ENCODE assay signal across 8 cellular contexts in the genomic region with DNA sequence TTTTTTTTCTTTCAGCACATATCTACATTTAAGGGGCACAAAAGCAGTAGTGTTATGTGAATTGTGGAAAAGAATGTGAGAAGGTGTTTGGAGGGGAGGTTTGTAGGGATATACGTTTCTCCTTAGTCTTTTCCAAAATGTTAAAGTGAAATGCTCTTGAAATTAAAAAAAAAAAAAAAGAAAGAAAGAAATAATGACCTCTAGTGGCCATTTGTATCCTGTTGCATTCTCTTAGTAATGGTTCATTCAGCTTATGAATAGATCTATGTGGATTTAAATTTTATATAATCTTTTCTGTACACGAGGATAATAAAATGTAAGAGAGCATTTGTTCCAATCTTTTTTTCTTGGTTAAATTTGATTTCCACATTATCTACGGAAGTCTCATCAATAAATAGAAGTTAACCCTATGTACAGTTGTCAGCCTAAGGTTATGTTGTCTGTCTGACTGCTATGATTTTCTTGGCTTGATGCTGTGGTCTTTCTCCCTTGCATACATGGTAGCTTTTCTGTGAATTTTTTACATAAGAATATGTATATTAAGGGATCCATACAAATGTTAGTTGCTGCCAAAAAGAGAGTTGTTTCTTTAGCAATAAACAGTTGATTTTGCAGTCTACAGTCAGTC. TPM values are rescaled to one million over a fixed set of nuclear protein-coding genes. Genes with fewer than 3 reads are reported as not detected.
DNase-seq lines count a peak whose midpoint lies in the region; ATAC-seq and TF ChIP-seq lines count a peak whose summit lies in the region.

No MANE protein-coding gene starts in this region.

- no peak overlapping the region for H3K4me3 ChIP-seq in fibroblast of the aortic adventitia (ENCODE audit: low read depth, low read length)

- DNase-seq in activated CD8-positive, alpha-beta T cell treated with anti-CD3 and anti-CD28 coated beads for 36 hours = no peak
- DNase-seq in activated CD8-positive, alpha-beta T cell treated with anti-CD3 and anti-CD28 coated beads, Interleukin-2, amount 10 ng/mL, durations not matched to agents 7 days and 5 days = no peak
- DNase-seq in RKO (ENCODE audit: low spot score) = peak; percentile 43
- peak; percentile 65 for DNase-seq in fibroblast of the aortic adventitia (ENCODE audit: low read depth)
- no peak for DNase-seq in stimulated activated naive B cell treated with anti-CD40 and anti-IgM and Interleukin-4, amounts not matched to agents 10 μg/mL and 1 μg/mL and 100 μg/mL, for 72 hours

- H3K9me3 Mint-ChIP-seq in activated CD8-positive, alpha-beta T cell treated with anti-CD3 and anti-CD28 coated beads for 36 hours = no peaks in the 10 kb centered on the region
- no peaks in the 10 kb centered on the region for H3K9me3 Mint-ChIP-seq in activated CD8-positive, alpha-beta T cell treated with anti-CD3 and anti-CD28 coated beads, Interleukin-2, amount 10 ng/mL, durations not matched to agents 7 days and 5 days (ENCODE audit: insufficient read depth)
- no peaks in the 10 kb centered on the region for H3K9me3 Mint-ChIP-seq in stimulated activated naive B cell treated with anti-CD40 and anti-IgM and Interleukin-4, amounts not matched to agents 10 μg/mL and 1 μg/mL and 100 μg/mL, for 72 hours

- peak; percentile 49 for TF ChIP-seq CTCF in activated CD8-positive, alpha-beta T cell treated with anti-CD3 and anti-CD28 coated beads for 36 hours (IDR thresholded peaks at IDR 0.05)
- peak; percentile 60 for TF ChIP-seq CTCF in fibroblast of the aortic adventitia (IDR thresholded peaks at IDR 0.05; ENCODE audit: insufficient read depth, low read length)

- peaks cover 6% of the 10 kb centered on the region for H3K27me3 Mint-ChIP-seq in activated CD8-positive, alpha-beta T cell treated with anti-CD3 and anti-CD28 coated beads for 36 hours
- peaks cover 4% of the 10 kb centered on the region for H3K27me3 Mint-ChIP-seq in activated CD8-positive, alpha-beta T cell treated with anti-CD3 and anti-CD28 coated beads, Interleukin-2, amount 10 ng/mL, durations not matched to agents 7 days and 5 days (ENCODE audit: low read depth)
- H3K27me3 Mint-ChIP-seq in stimulated activated naive B cell treated with anti-CD40 and anti-IgM and Interleukin-4, amounts not matched to agents 10 μg/mL and 1 μg/mL and 100 μg/mL, for 72 hours = no peaks in the 10 kb centered on the region

- no peak for ATAC-seq in activated CD8-positive, alpha-beta T cell treated with anti-CD3 and anti-CD28 coated beads for 36 hours
- ATAC-seq in activated CD8-positive, alpha-beta T cell treated with anti-CD3 and anti-CD28 coated beads, Interleukin-2, amount 10 ng/mL, durations not matched to agents 7 days and 5 days = no peak
- ATAC-seq in stimulated activated naive B cell treated with anti-CD40 and anti-IgM and Interleukin-4, amounts not matched to agents 10 μg/mL and 1 μg/mL and 100 μg/mL, for 72 hours (replicated peaks) = peak; percentile 43 to 46
- no peak for ATAC-seq in GM19467 (IDR thresholded peaks at IDR 0.05; ENCODE audit: unreplicated experiment)
- ATAC-seq in GM19463 (IDR thresholded peaks at IDR 0.05; ENCODE audit: unreplicated experiment) = no peak
- no peak for ATAC-seq in HG02852 (IDR thresholded peaks at IDR 0.05; ENCODE audit: unreplicated experiment)

- H3K27ac Mint-ChIP-seq in activated CD8-positive, alpha-beta T cell treated with anti-CD3 and anti-CD28 coated beads for 36 hours = no peak overlapping the region
- H3K27ac Mint-ChIP-seq in activated CD8-positive, alpha-beta T cell treated with anti-CD3 and anti-CD28 coated beads, Interleukin-2, amount 10 ng/mL, durations not matched to agents 7 days and 5 days = no peak overlapping the region
- no peak overlapping the region for H3K27ac Mint-ChIP-seq in stimulated activated naive B cell treated with anti-CD40 and anti-IgM and Interleukin-4, amounts not matched to agents 10 μg/mL and 1 μg/mL and 100 μg/mL, for 72 hours

- H3K4me1 Mint-ChIP-seq in activated CD8-positive, alpha-beta T cell treated with anti-CD3 and anti-CD28 coated beads for 36 hours (ENCODE audit: low read depth) = peaks cover 6% of the 10 kb centered on the region
- H3K4me1 Mint-ChIP-seq in activated CD8-positive, alpha-beta T cell treated with anti-CD3 and anti-CD28 coated beads, Interleukin-2, amount 10 ng/mL, durations not matched to agents 7 days and 5 days (ENCODE audit: low read depth) = peaks cover 8% of the 10 kb centered on the region
- H3K4me1 Mint-ChIP-seq in stimulated activated naive B cell treated with anti-CD40 and anti-IgM and Interleukin-4, amounts not matched to agents 10 μg/mL and 1 μg/mL and 100 μg/mL, for 72 hours = peaks cover 2 to 8% of the 10 kb centered on the region in 2 donors

- intact Hi-C loops in activated CD8-positive, alpha-beta T cell treated with anti-CD3 and anti-CD28 coated beads for 36 hours (cut with micrococcal nuclease) = loop anchor here (5.0 kb wide), 1 partner anchor 35 kb away; no protein-coding TSS in a partner anchor

- H3K36me3 Mint-ChIP-seq in activated CD8-positive, alpha-beta T cell treated with anti-CD3 and anti-CD28 coated beads for 36 hours (ENCODE audit: low read depth) = no peaks in the 10 kb centered on the region
- H3K36me3 Mint-ChIP-seq in activated CD8-positive, alpha-beta T cell treated with anti-CD3 and anti-CD28 coated beads, Interleukin-2, amount 10 ng/mL, durations not matched to agents 7 days and 5 days (ENCODE audit: low read depth) = no peaks in the 10 kb centered on the region
- H3K36me3 Mint-ChIP-seq in stimulated activated naive B cell treated with anti-CD40 and anti-IgM and Interleukin-4, amounts not matched to agents 10 μg/mL and 1 μg/mL and 100 μg/mL, for 72 hours = no peaks in the 10 kb centered on the region

- CTCF ChIA-PET in activated CD8-positive, alpha-beta T cell treated with anti-CD3 and anti-CD28 coated beads for 36 hours (lab: Charles Lee) = interaction anchor here (0.8 to 4.6 kb wide), 19 partner anchors 9 to 167 kb away, joined by 3 to 45 read pairs (median 5); partner anchors contain the start of gene GPR87
- CTCF ChIA-PET in activated CD8-positive, alpha-beta T cell treated with anti-CD3 and anti-CD28 coated beads, Interleukin-2, amount 10 ng/mL, durations not matched to agents 7 days and 5 days (lab: Charles Lee) = interaction anchor here (0.8 to 5.0 kb wide), 25 partner anchors 9 to 186 kb away, joined by 3 to 32 read pairs (median 4); partner anchors contain the start of gene GPR87

- POLR2A ChIA-PET in activated CD8-positive, alpha-beta T cell treated with anti-CD3 and anti-CD28 coated beads for 36 hours (lab: Charles Lee) = interaction anchor here (0.7 kb wide), 1 partner anchor 177 kb away, joined by 3 read pairs; no protein-coding TSS in a partner anchor
- POLR2A ChIA-PET in activated CD8-positive, alpha-beta T cell treated with anti-CD3 and anti-CD28 coated beads, Interleukin-2, amount 10 ng/mL, durations not matched to agents 7 days and 5 days (lab: Charles Lee) = interaction anchor here (0.5 kb wide), 1 partner anchor 1470 kb away, joined by 5 read pairs; no protein-coding TSS in a partner anchor

- H3K4me3 Mint-ChIP-seq in activated CD8-positive, alpha-beta T cell treated with anti-CD3 and anti-CD28 coated beads for 36 hours = no peak overlapping the region
- no peak overlapping the region for H3K4me3 Mint-ChIP-seq in activated CD8-positive, alpha-beta T cell treated with anti-CD3 and anti-CD28 coated beads, Interleukin-2, amount 10 ng/mL, durations not matched to agents 7 days and 5 days
- no peak overlapping the region for H3K4me3 Mint-ChIP-seq in stimulated activated naive B cell treated with anti-CD40 and anti-IgM and Interleukin-4, amounts not matched to agents 10 μg/mL and 1 μg/mL and 100 μg/mL, for 72 hours

RNA-seq across cellular contexts. Expression of gene P2RY13, which starts 1.7 kb away (rescaled TPM):
- total RNA-seq in activated CD8-positive, alpha-beta T cell treated with anti-CD3 and anti-CD28 coated beads for 36 hours = not detected
- not detected for total RNA-seq in activated CD8-positive, alpha-beta T cell treated with anti-CD3 and anti-CD28 coated beads, Interleukin-2, amount 10 ng/mL, durations not matched to agents 7 days and 5 days
- not detected in 2 replicates for total RNA-seq in fibroblast of the aortic adventitia (ENCODE audit: low replicate concordance)

RNA-seq across cellular contexts. Expression of gene GPR87, which starts 11.1 kb away (rescaled TPM):
- total RNA-seq in activated CD8-positive, alpha-beta T cell treated with anti-CD3 and anti-CD28 coated beads for 36 hours = not detected
- total RNA-seq in activated CD8-positive, alpha-beta T cell treated with anti-CD3 and anti-CD28 coated beads, Interleukin-2, amount 10 ng/mL, durations not matched to agents 7 days and 5 days = not detected
- total RNA-seq in fibroblast of the aortic adventitia (ENCODE audit: low replicate concordance) = 0.18 TPM in 1 of 2 replicates, not detected in the other

RNA-seq across cellular contexts. Expression of gene P2RY14, which starts 49.3 kb away (rescaled TPM):
- total RNA-seq in activated CD8-positive, alpha-beta T cell treated with anti-CD3 and anti-CD28 coated beads for 36 hours = under 1 TPM; 0.51 to 0.70 TPM
- total RNA-seq in activated CD8-positive, alpha-beta T cell treated with anti-CD3 and anti-CD28 coated beads, Interleukin-2, amount 10 ng/mL, durations not matched to agents 7 days and 5 days = under 1 TPM; 0.60 to 0.63 TPM
- total RNA-seq in fibroblast of the aortic adventitia (ENCODE audit: low replicate concordance) = 0.41 TPM in 1 of 2 replicates, not detected in the other

RNA-seq across cellular contexts. Expression of gene P2RY12, which starts 56.9 kb away (rescaled TPM):
- not detected for total RNA-seq in activated CD8-positive, alpha-beta T cell treated with anti-CD3 and anti-CD28 coated beads for 36 hours
- not detected for total RNA-seq in activated CD8-positive, alpha-beta T cell treated with anti-CD3 and anti-CD28 coated beads, Interleukin-2, amount 10 ng/mL, durations not matched to agents 7 days and 5 days
- 0.18 and 0.82 TPM in 2 replicates for total RNA-seq in fibroblast of the aortic adventitia (ENCODE audit: low replicate concordance)

Comparison
In these comparisons a context has a peak if more than half of its experiments do, and no peak if none do; other contexts are left out.
1. ATAC-seq: peak in stimulated activated naive B cell treated with anti-CD40 and anti-IgM and Interleukin-4, amounts not matched to agents 10 μg/mL and 1 μg/mL and 100 μg/mL, for 72 hours (2 of 2); none in activated CD8-positive, alpha-beta T cell treated with anti-CD3 and anti-CD28 coated beads for 36 hours (single experiment), activated CD8-positive, alpha-beta T cell treated with anti-CD3 and anti-CD28 coated beads, Interleukin-2, amount 10 ng/mL, durations not matched to agents 7 days and 5 days (single experiment), GM19467 (single experiment), GM19463 (single experiment) and HG02852 (single experiment).
2. DNase-seq: peak in RKO (single experiment) and fibroblast of the aortic adventitia (single experiment); none in activated CD8-positive, alpha-beta T cell treated with anti-CD3 and anti-CD28 coated beads for 36 hours (single experiment), activated CD8-positive, alpha-beta T cell treated with anti-CD3 and anti-CD28 coated beads, Interleukin-2, amount 10 ng/mL, durations not matched to agents 7 days and 5 days (single experiment) and stimulated activated naive B cell treated with anti-CD40 and anti-IgM and Interleukin-4, amounts not matched to agents 10 μg/mL and 1 μg/mL and 100 μg/mL, for 72 hours (single experiment).